Comparison of ENCODE assay signal across 25 cellular contexts in the genomic region with DNA sequence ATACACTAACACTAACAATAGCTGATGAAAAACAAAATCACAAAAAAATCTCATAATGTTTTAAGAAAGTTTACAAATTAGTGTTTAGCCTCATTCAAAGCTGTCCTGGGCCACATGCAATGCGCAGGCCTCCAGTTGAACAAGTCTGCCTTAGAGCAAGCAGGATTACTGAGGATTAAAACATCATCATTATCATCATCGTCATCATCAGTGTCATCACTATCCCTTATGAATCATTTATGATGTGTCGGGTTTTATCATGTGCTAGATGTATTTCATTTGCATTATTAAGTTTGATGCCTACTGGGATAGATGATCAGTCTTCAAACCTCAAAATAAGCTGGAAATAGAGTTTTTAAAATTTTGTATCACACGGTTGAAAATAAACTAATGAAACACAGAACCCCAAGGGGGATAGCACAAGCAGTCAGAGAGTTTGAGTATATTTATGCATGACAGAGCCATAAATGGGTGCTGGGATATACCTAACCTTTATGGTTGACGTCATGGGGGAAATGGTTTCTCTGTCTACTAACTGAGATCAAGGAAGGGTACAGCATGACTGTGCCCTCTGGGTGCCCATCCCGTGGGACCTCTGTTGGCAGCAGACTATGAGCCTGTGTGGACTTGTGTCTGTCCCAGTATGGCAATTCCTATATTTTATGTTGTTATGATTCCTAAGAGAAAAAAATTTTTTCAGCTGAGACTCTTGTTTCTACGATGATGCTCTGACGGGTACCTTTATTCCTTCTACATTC.
"Had no signal": no experiment of that assay in that cellular context is flagged by ENCODE, and none has a peak within 500 bp of the region (broad histone marks: within the 10 kb centered on the region; RNA-seq: fewer than 3 reads in every experiment).

No MANE protein-coding gene starts in this region.

- H3K9me3 ChIP-seq: gastrocnemius medialis, left ventricle myocardium inferior, sigmoid colon, thoracic aorta, upper lobe of right lung had no signal

- H3K36me3 ChIP-seq: brain microvascular endothelial cell, gastrocnemius medialis, left ventricle myocardium inferior, sigmoid colon, thoracic aorta, upper lobe of right lung had no signal

- H3K27ac ChIP-seq: brain microvascular endothelial cell, gastrocnemius medialis, left ventricle myocardium inferior, sigmoid colon had no signal

- H3K27ac Mint-ChIP-seq: activated naive CD4-positive, alpha-beta T cell treated with anti-CD3 and anti-CD28 coated beads, Interleukin-2, amount 10 ng/mL, durations not matched to agents 7 days and 5 days; activated T-cell treated with anti-CD3 and anti-CD28 coated beads, Interleukin-2, amount 50 U/mL, for 72 hours; natural killer cell; T-helper 1 cell treated with Interleukin-12 subunit alpha and Interleukin-12 subunit beta and Interleukin-4 antibody, amounts not matched to agents 30 μg/mL and 1 μg/mL, for 36 hours had no signal

- H3K4me3 ChIP-seq: gastrocnemius medialis, left ventricle myocardium inferior, sigmoid colon, smooth muscle cell, thoracic aorta, upper lobe of right lung had no signal

- DNase-seq: activated CD4-positive, alpha-beta T cell treated with anti-CD3 and anti-CD28 coated beads for 4 hours; activated CD4-positive, alpha-beta T cell treated with anti-CD3 and anti-CD28 coated beads, Interleukin-2, amount 50 U/mL, for 48 hours; activated CD4-positive, CD25-positive, alpha-beta regulatory T cell; activated effector memory CD4-positive, alpha-beta T cell treated with anti-CD3 and anti-CD28 coated beads, Interleukin-2, amount 50 U/mL, for 16 hours; activated naive CD4-positive, alpha-beta T cell treated with anti-CD3 and anti-CD28 coated beads, Interleukin-2, amount 10 ng/mL, durations not matched to agents 7 days and 5 days; activated T-cell treated with anti-CD3 and anti-CD28 coated beads, Interleukin-2, amount 50 U/mL, for 72 hours; brain microvascular endothelial cell; caudate nucleus; dermis blood vessel endothelial cell; effector CD8-positive, alpha-beta T cell; erythroblast; gastrocnemius medialis; hypothalamus; left ventricle myocardium inferior; midbrain; natural killer cell; sigmoid colon; stimulated activated CD4-positive, alpha-beta T cell treated with anti-CD3 and anti-CD28 coated beads, Interleukin-2, amount 100 ng/mL, for 48 hours; stimulated activated CD8-positive, alpha-beta memory T cell treated with anti-CD3 and anti-CD28 coated beads, Interleukin-4, amount 100 ng/mL, for 48 hours; stimulated activated naive CD4-positive, alpha-beta T cell treated with Interleukin-2 at 50 U/mL for 16 hours; T1000; upper lobe of right lung had no signal

- H3K9me3 Mint-ChIP-seq: activated naive CD4-positive, alpha-beta T cell treated with anti-CD3 and anti-CD28 coated beads, Interleukin-2, amount 10 ng/mL, durations not matched to agents 7 days and 5 days; activated T-cell treated with anti-CD3 and anti-CD28 coated beads, Interleukin-2, amount 50 U/mL, for 72 hours; natural killer cell; T-helper 1 cell treated with Interleukin-12 subunit alpha and Interleukin-12 subunit beta and Interleukin-4 antibody, amounts not matched to agents 30 μg/mL and 1 μg/mL, for 36 hours had no signal

- ATAC-seq: activated T-cell treated with anti-CD3 and anti-CD28 coated beads, Interleukin-2, amount 50 U/mL, for 72 hours; gastrocnemius medialis; natural killer cell; upper lobe of right lung had no signal

- H3K4me1 ChIP-seq: upper lobe of right lung had no signal

- H3K4me2 ChIP-seq: smooth muscle cell had no signal

- H3K4me3 Mint-ChIP-seq: activated naive CD4-positive, alpha-beta T cell treated with anti-CD3 and anti-CD28 coated beads, Interleukin-2, amount 10 ng/mL, durations not matched to agents 7 days and 5 days; activated T-cell treated with anti-CD3 and anti-CD28 coated beads, Interleukin-2, amount 50 U/mL, for 72 hours; natural killer cell; T-helper 1 cell treated with Interleukin-12 subunit alpha and Interleukin-12 subunit beta and Interleukin-4 antibody, amounts not matched to agents 30 μg/mL and 1 μg/mL, for 36 hours had no signal

- H3K36me3 Mint-ChIP-seq: activated naive CD4-positive, alpha-beta T cell treated with anti-CD3 and anti-CD28 coated beads, Interleukin-2, amount 10 ng/mL, durations not matched to agents 7 days and 5 days; natural killer cell had no signal

- H3K27me3 ChIP-seq: brain microvascular endothelial cell, gastrocnemius medialis, sigmoid colon, upper lobe of right lung had no signal
